In the genomic region with DNA sequence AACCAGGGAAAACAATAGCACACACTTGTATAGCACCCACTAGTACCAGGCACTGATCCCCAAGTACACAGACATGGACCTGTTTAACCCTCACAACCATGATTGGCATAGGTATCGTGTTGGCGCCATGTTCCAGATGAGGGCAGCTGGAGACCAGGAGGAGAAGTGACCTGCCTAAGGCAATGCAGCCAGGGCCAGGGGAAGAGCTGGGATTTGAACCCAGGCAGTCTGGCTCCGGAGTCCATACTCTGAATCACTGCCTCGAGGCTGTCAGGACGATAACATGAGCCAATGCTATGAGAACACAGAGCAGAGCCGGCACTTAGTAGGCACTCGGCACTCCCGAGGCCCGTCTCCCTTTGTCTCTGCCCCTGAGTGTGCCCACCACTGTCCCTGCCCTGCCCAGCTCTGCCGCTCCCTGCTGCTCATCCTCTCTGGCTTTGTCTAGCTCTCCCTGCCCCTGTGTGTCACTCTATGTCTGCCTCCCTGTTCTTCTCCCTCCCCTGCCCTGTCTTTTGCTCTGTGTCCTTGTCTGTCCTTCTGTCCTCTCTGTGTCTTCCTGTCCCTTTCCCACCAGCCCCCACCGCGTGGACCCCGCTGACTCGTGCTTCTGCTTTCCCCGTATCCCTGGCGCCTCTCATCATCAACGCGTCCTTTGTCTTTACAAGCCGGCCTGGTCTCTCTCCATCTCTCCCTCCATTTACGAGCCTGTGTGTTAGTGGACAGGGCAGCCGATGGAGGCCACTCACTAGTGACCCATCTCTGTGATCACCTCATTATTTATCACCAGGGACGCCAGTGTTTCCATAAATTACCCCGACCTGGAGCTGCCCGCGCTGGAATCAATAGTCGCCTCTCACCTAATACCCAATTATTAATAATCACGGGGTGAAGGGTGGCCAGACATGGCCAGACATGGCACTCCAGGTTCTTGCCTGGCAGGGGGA, we compare ENCODE assay signal across 22 cellular contexts.
DNase-seq lines count a peak whose midpoint lies in the region; ATAC-seq and TF ChIP-seq lines count a peak whose summit lies in the region.
"Had no signal": no experiment of that assay in that cellular context is flagged by ENCODE, and none has a peak within 500 bp of the region (broad histone marks: within the 10 kb centered on the region; RNA-seq: fewer than 3 reads in every experiment).

No MANE protein-coding gene starts in this region.

- no peaks in the 10 kb centered on the region for H3K36me3 Mint-ChIP-seq in neural crest cell (ENCODE audit: low read depth)
- no peaks in the 10 kb centered on the region for H3K36me3 Mint-ChIP-seq in naive thymus-derived CD4-positive, alpha-beta T cell
- H3K36me3 Mint-ChIP-seq: CD4-positive, CD25-positive, alpha-beta regulatory T cell had no signal

- H3K36me3 ChIP-seq in HEK293 (ENCODE audit: control insufficient read depth in 2 of 2, insufficient read depth in 1 of 2, low read length in 2 of 2) (no peaks in the 10 kb centered on the region), esophagus muscularis mucosa (no peaks in the 10 kb centered on the region), vagina (no peaks in the 10 kb centered on the region), H7 (replicated peaks; ENCODE audit: control insufficient read depth, insufficient read depth, low read length) (no peaks in the 10 kb centered on the region)
- no peaks in the 10 kb centered on the region for H3K36me3 ChIP-seq in naive thymus-derived CD4-positive, alpha-beta T cell (ENCODE audit: control insufficient read depth in 2 of 3, insufficient read depth in 3 of 3, low read length in 3 of 3)
- H3K36me3 ChIP-seq: BE2C had no signal

- H3K27me3 Mint-ChIP-seq in neural crest cell (ENCODE audit: low read depth): peaks cover 8% of the 10 kb centered on the region
- H3K27me3 Mint-ChIP-seq in naive thymus-derived CD4-positive, alpha-beta T cell: peaks cover 30 to 63% (median 48%) of the 10 kb centered on the region in 5 donors

- DNase-seq in esophagus muscularis mucosa (ENCODE audit: extremely low spot score) (peak; percentile 90), neural crest cell (ENCODE audit: low read depth, low spot score) (no peak), vagina (ENCODE audit: extremely low spot score in 2 of 2) (peak; percentile 65 to 90), NCI-H1105 treated with DMSO at 0.1 percent for 48 hours (lab: John Stamatoyannopoulos, UW) (no peak), H7 (no peak)
- no peak for DNase-seq in naive thymus-derived CD4-positive, alpha-beta T cell
- DNase-seq: BE2C; CD4-positive, CD25-positive, alpha-beta regulatory T cell; DMS79 treated with DMSO at 0.1 percent for 48 hours; HFFc6; KBM-7; MM.1S; NCI-H1092; NCI-H1436 treated with DMSO at 0.1 percent for 48 hours; NCI-H1930; NCI-H748 treated with DMSO at 0.1 percent for 48 hours; SHP77 treated with DMSO at 0.1 percent for 48 hours had no signal

- peaks cover 4% of the 10 kb centered on the region for H3K4me1 Mint-ChIP-seq in neural crest cell
- H3K4me1 Mint-ChIP-seq in naive thymus-derived CD4-positive, alpha-beta T cell: peaks cover 0 to 9% (median 0%) of the 10 kb centered on the region in 7 donors

- H3K9me3 ChIP-seq in HEK293 (ENCODE audit: control insufficient read depth, insufficient read depth, low read depth, low read length) (no peaks in the 10 kb centered on the region), esophagus muscularis mucosa (no peaks in the 10 kb centered on the region), vagina (no peaks in the 10 kb centered on the region)
- H3K9me3 ChIP-seq in naive thymus-derived CD4-positive, alpha-beta T cell (ENCODE audit: control insufficient read depth in 2 of 3, low read length in 3 of 3): no peaks in the 10 kb centered on the region
- H3K9me3 ChIP-seq: A549, BE2C had no signal

- H3K4me3 ChIP-seq in HEK293 (ENCODE audit: low read depth, low read length) (no peak overlapping the region), esophagus muscularis mucosa (no peak overlapping the region), vagina (no peak overlapping the region), H7 (ENCODE audit: insufficient read depth, low read depth, low read length) (no peak overlapping the region)
- no peak overlapping the region for H3K4me3 ChIP-seq in naive thymus-derived CD4-positive, alpha-beta T cell (ENCODE audit: low read length)
- H3K4me3 ChIP-seq: A549, SK-N-MC had no signal

- no peak overlapping the region for H3K4me3 Mint-ChIP-seq in neural crest cell
- no peak overlapping the region for H3K4me3 Mint-ChIP-seq in naive thymus-derived CD4-positive, alpha-beta T cell
- H3K4me3 Mint-ChIP-seq: CD4-positive, CD25-positive, alpha-beta regulatory T cell; HFFc6 had no signal

- intact Hi-C loops in esophagus muscularis mucosa (cut with DNase I): loop anchor here (5.0 to 10.0 kb wide), 2 partner anchors 662 to 820 kb away; no protein-coding TSS in a partner anchor
- intact Hi-C loops in vagina (cut with DNase I): loop anchor here (5.0 kb wide), 1 partner anchor 815 kb away; no protein-coding TSS in a partner anchor
- intact Hi-C loops in naive thymus-derived CD4-positive, alpha-beta T cell (cut with micrococcal nuclease): no loop called here

- H3K27me3 ChIP-seq in esophagus muscularis mucosa: peaks cover 0 to 23% (median 8%) of the 10 kb centered on the region in 4 donors
- peaks cover 7% of the 10 kb centered on the region for H3K27me3 ChIP-seq in vagina
- H3K27me3 ChIP-seq in H7 (ENCODE audit: control insufficient read depth, insufficient read depth, low read length): no peaks in the 10 kb centered on the region
- no peaks in the 10 kb centered on the region for H3K27me3 ChIP-seq in naive thymus-derived CD4-positive, alpha-beta T cell (ENCODE audit: control insufficient read depth in 2 of 2, insufficient read depth in 2 of 2, low read length in 2 of 2)
- H3K27me3 ChIP-seq: BE2C had no signal

- peak overlapping the region; percentile 64 for H3K27ac Mint-ChIP-seq in neural crest cell (ENCODE audit: unreplicated experiment)
- H3K27ac Mint-ChIP-seq in naive thymus-derived CD4-positive, alpha-beta T cell: peak overlapping the region in 1 of 9 donors; percentile 13
- H3K27ac Mint-ChIP-seq: CD4-positive, CD25-positive, alpha-beta regulatory T cell; HFFc6 had no signal

- H3K27ac ChIP-seq in HEK293 (ENCODE audit: extremely low read depth, low read depth, low read length) (no peak overlapping the region), esophagus muscularis mucosa (replicated peaks in 1 of 4) (no peak overlapping the region), vagina (no peak overlapping the region)
- no peak overlapping the region for H3K27ac ChIP-seq in naive thymus-derived CD4-positive, alpha-beta T cell (ENCODE audit: low read depth, low read length)
- H3K27ac ChIP-seq: A549, HL-60, RWPE1, SK-N-MC had no signal

- POLR2A ChIA-PET in HEK293 (lab: Yijun Ruan, JAX): no interaction called here
- POLR2A ChIA-PET in naive thymus-derived CD4-positive, alpha-beta T cell (lab: Charles Lee): no interaction called here

- CTCF ChIA-PET in HEK293 (lab: Yijun Ruan, JAX): interaction anchor here (0.7 to 1.1 kb wide), 5 partner anchors 82 to 820 kb away, joined by 3 to 6 read pairs (median 4); no protein-coding TSS in a partner anchor
- CTCF ChIA-PET in naive thymus-derived CD4-positive, alpha-beta T cell (lab: Charles Lee): interaction anchor here (0.6 to 1.3 kb wide), 2 partner anchors 820 to 1827 kb away, joined by 3 to 4 read pairs; no protein-coding TSS in a partner anchor

- TF ChIP-seq CTCF in HEK293 (tag by site-specific recombination; IDR thresholded peaks at IDR 0.05) (no peak), esophagus muscularis mucosa (IDR thresholded peaks at IDR 0.05) (no peak), neural crest cell (conservative IDR thresholded peaks at IDR 0.05) (no peak), vagina (IDR thresholded peaks at IDR 0.05) (no peak)

- ATAC-seq in naive thymus-derived CD4-positive, alpha-beta T cell: no peak

- no peaks in the 10 kb centered on the region for H3K9me3 Mint-ChIP-seq in neural crest cell
- peaks cover 0 to 1% (median 0%) of the 10 kb centered on the region in 11 donors for H3K9me3 Mint-ChIP-seq in naive thymus-derived CD4-positive, alpha-beta T cell
- H3K9me3 Mint-ChIP-seq: HFFc6 had no signal

- TF ChIP-seq EP300 in esophagus muscularis mucosa (IDR thresholded peaks at IDR 0.05): no peak

- 88% methylated on average over 27 of the region's 27 CpGs for WGBS in esophagus muscularis mucosa

- TF ChIP-seq POLR2A in esophagus muscularis mucosa (IDR thresholded peaks at IDR 0.05; ENCODE audit: low read depth) (no peak), vagina (IDR thresholded peaks at IDR 0.05) (no peak)

- no peaks in the 10 kb centered on the region for H3K4me1 ChIP-seq in HEK293 (ENCODE audit: control insufficient read depth, insufficient read depth, low read length)
- peaks cover 0 to 15% (median 6%) of the 10 kb centered on the region in 4 donors for H3K4me1 ChIP-seq in esophagus muscularis mucosa
- peaks cover 5% of the 10 kb centered on the region for H3K4me1 ChIP-seq in vagina
- no peaks in the 10 kb centered on the region for H3K4me1 ChIP-seq in naive thymus-derived CD4-positive, alpha-beta T cell (ENCODE audit: control insufficient read depth in 2 of 2, insufficient read depth in 2 of 2, low read length in 2 of 2)
- H3K4me1 ChIP-seq: A549, BE2C had no signal

TF ChIP-seq in HEK293, 187 proteins besides CTCF, POLR2A, EP300 and RAD21:
- TF ChIP-seq ZBTB17 (tag by site-specific recombination; IDR thresholded peaks at IDR 0.05) (peak; percentile 34; the same call in 1 of the 2 replicates), ZNF529 (tag by site-specific recombination; IDR thresholded peaks at IDR 0.05; ENCODE audit: insufficient replicate concordance) (no peak), ZBTB48 (tag by site-specific recombination; IDR thresholded peaks at IDR 0.05) (no peak), ZNF48 (tag by site-specific recombination; IDR thresholded peaks at IDR 0.05) (no peak), BCL11B (tag by site-specific recombination; IDR thresholded peaks at IDR 0.05; ENCODE audit: low read depth) (no peak), ZNF133 (tag by site-specific recombination; IDR thresholded peaks at IDR 0.05) (no peak)

Comparison
In these comparisons a context has a peak if more than half of its experiments do, and no peak if none do; other contexts are left out.
1. DNase-seq: peak in esophagus muscularis mucosa (single experiment) and vagina (2 of 2); none in neural crest cell (single experiment), NCI-H1105 treated with DMSO at 0.1 percent for 48 hours (single experiment), H7 (single experiment) and naive thymus-derived CD4-positive, alpha-beta T cell (0 of 9).
2. intact Hi-C loops: an anchor here in esophagus muscularis mucosa (5.0 to 10.0 kb wide) and vagina (5.0 kb wide); none called in naive thymus-derived CD4-positive, alpha-beta T cell.